ENCODE assay signal across 8 cellular contexts in the genomic region with DNA sequence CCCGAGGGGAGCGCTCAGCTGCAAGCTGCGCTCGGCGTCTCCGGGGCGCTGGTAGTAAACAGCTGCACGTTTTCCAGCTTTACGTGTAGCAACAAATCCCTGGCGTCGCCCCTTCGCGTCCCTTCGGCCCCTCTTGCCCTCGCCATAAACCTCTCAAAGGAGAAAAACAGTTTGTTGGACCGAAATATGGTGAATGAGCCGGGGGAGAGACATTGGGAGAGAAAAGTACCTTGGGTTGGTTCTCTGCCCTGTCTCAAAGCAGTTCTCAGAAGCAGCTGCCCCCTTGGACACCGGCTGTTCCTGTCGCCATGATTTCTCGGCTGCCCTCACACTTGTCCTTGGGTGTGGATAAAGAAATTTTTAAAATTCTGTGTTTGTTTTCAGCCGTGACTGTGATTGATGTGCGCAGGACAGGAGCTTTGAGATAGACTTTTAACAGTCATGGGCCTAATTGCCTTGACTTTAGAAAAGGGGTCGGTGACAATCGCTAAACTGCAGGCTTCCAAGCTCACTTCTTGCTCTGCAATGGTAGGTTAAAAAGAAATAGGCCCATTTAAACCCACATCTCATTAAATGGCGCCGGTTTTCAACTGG. TPM values are rescaled to one million over a fixed set of nuclear protein-coding genes. Genes with fewer than 3 reads are reported as not detected.
DNase-seq lines count a peak whose midpoint lies in the region; ATAC-seq, FAIRE-seq and TF ChIP-seq lines count a peak whose summit lies in the region.

No MANE protein-coding gene starts in this region.

- H3K27ac Mint-ChIP-seq in astrocyte (ENCODE audit: unreplicated experiment): peak overlapping the region; percentile 35

- 4 to 6% methylated on average over 25 to 26 of the region's 26 CpGs for WGBS in tibial nerve, 2 donors

- no peak for FAIRE-seq in astrocyte (lab: Jason Lieb, UNC)

- H4K20me1 ChIP-seq in astrocyte (ENCODE audit: insufficient read depth, low read length): peaks cover 45% of the 10 kb centered on the region

- H3K4me1 Mint-ChIP-seq in astrocyte (ENCODE audit: low read depth, unreplicated experiment): peaks cover 14% of the 10 kb centered on the region

- ATAC-seq in lower lobe of right lung: no peak
- no peak for ATAC-seq in GM21576 (IDR thresholded peaks at IDR 0.05; ENCODE audit: unreplicated experiment)
- no peak for ATAC-seq in HG03521 (IDR thresholded peaks at IDR 0.05; ENCODE audit: unreplicated experiment)

- H3K9me3 ChIP-seq in astrocyte (ENCODE audit: insufficient read depth, low read depth, low read length): no peaks in the 10 kb centered on the region
- no peaks in the 10 kb centered on the region for H3K9me3 ChIP-seq in lower lobe of right lung
- H3K9me3 ChIP-seq in tibial nerve: no peaks in the 10 kb centered on the region

- H2AFZ ChIP-seq in astrocyte (ENCODE audit: low read depth, low read length): peak overlapping the region; percentile 93

- H3K27ac ChIP-seq in HL-60 (replicated peaks) (peak overlapping the region; percentile 83), astrocyte (ENCODE audit: low read depth, low read length) (peak overlapping the region; percentile 69), lower lobe of right lung (peak overlapping the region; percentile 95), tibial nerve (peak overlapping the region in 3 of 4 donors; percentile 88 to 90 (median 89))

- H3K4me1 ChIP-seq in astrocyte (ENCODE audit: insufficient read depth, low read length): peaks cover 16% of the 10 kb centered on the region
- peaks cover 41% of the 10 kb centered on the region for H3K4me1 ChIP-seq in lower lobe of right lung
- peaks cover 0 to 40% (median 15%) of the 10 kb centered on the region in 4 donors for H3K4me1 ChIP-seq in tibial nerve

- DNase-seq in AG09309 (ENCODE audit: low read depth) (no peak), HL-60 (ENCODE audit: low read depth in 1 of 2, low spot score in 1 of 2) (peak in 1 of 2 experiments; percentile 47), astrocyte (ENCODE audit: low read depth) (peak; percentile 9), lower lobe of right lung (no peak), tibial nerve (ENCODE audit: low spot score in 2 of 2) (no peak), cerebellar nuclear complex (lab: John Stamatoyannopoulos, UW) (no peak)

- no peak for TF ChIP-seq EP300 in tibial nerve (IDR thresholded peaks at IDR 0.05)

- H3K9me3 Mint-ChIP-seq in astrocyte (ENCODE audit: unreplicated experiment): peaks cover 4% of the 10 kb centered on the region

- H3K79me2 ChIP-seq in astrocyte (ENCODE audit: insufficient read depth, low read length): peaks cover 53% of the 10 kb centered on the region

- H3K4me3 ChIP-seq in AG09309 (ENCODE audit: control insufficient read depth, low read depth, low read length) (peak overlapping the region; percentile 88), HL-60 (replicated peaks; ENCODE audit: insufficient read depth, low read length) (peak overlapping the region; percentile 73), astrocyte (ENCODE audit: insufficient read depth, low read depth, low read length) (peak overlapping the region; percentile 77), lower lobe of right lung (peak overlapping the region; percentile 95), tibial nerve (peak overlapping the region; percentile 62 to 98 (median 78))

- H3K4me3 Mint-ChIP-seq in astrocyte (ENCODE audit: unreplicated experiment): peak overlapping the region; percentile 96

- TF ChIP-seq CTCF in AG09309 (IDR thresholded peaks at IDR 0.05; ENCODE audit: control insufficient read depth, insufficient read depth, low read depth, low read length, missing control alignments): no peak
- no peak for TF ChIP-seq CTCF in HL-60 (IDR thresholded peaks at IDR 0.05; ENCODE audit: insufficient read depth, low read length)
- no peak for TF ChIP-seq CTCF in astrocyte (IDR thresholded peaks at IDR 0.05; ENCODE audit: insufficient read depth, low read depth, low read length)
- TF ChIP-seq CTCF in lower lobe of right lung (IDR thresholded peaks at IDR 0.05): no peak
- no peak for TF ChIP-seq CTCF in tibial nerve (IDR thresholded peaks at IDR 0.05)

- intact Hi-C loops in lower lobe of right lung (cut with DNase I): no loop called here

- H3K9ac ChIP-seq in astrocyte (ENCODE audit: low read length): peak overlapping the region; percentile 85

- H3K27me3 Mint-ChIP-seq in astrocyte (ENCODE audit: low read depth, unreplicated experiment): no peaks in the 10 kb centered on the region

- no peaks in the 10 kb centered on the region for H3K36me3 ChIP-seq in astrocyte (ENCODE audit: insufficient read depth, low read length)
- no peaks in the 10 kb centered on the region for H3K36me3 ChIP-seq in lower lobe of right lung
- no peaks in the 10 kb centered on the region for H3K36me3 ChIP-seq in tibial nerve

- no peak for TF ChIP-seq POLR2A in tibial nerve (IDR thresholded peaks at IDR 0.05)

- H3K4me2 ChIP-seq in astrocyte (ENCODE audit: low read length): peak overlapping the region; percentile 92

- H3K36me3 Mint-ChIP-seq in astrocyte (ENCODE audit: low read depth, unreplicated experiment): no peaks in the 10 kb centered on the region

- H3K27me3 ChIP-seq in HL-60 (ENCODE audit: insufficient read depth, poor library complexity, severe bottlenecking) (no peaks in the 10 kb centered on the region), astrocyte (ENCODE audit: insufficient read depth, low read length) (peaks cover 5% of the 10 kb centered on the region), lower lobe of right lung (ENCODE audit: low read depth) (no peaks in the 10 kb centered on the region), tibial nerve (no peaks in the 10 kb centered on the region)

RNA-seq across cellular contexts. Expression of gene RCL1, which starts 0.8 kb away (rescaled TPM):
- 19.6 and 22.3 TPM in 2 replicates for total RNA-seq in astrocyte
- 22.9 TPM for total RNA-seq in lower lobe of right lung
- 10 to 100 TPM; 54.8 to 85.3 (median 64.0) TPM for total RNA-seq in tibial nerve

RNA-seq across cellular contexts. Expression of gene AK3, which starts 52.5 kb away (rescaled TPM):
- total RNA-seq in astrocyte (41.4 and 45.1 TPM in 2 replicates), lower lobe of right lung (40.4 TPM), tibial nerve (10 to 100 TPM; 70.2 to 97.5 (median 93.4) TPM)
